Comparison of ENCODE assay signal across 8 cellular contexts in the genomic region with DNA sequence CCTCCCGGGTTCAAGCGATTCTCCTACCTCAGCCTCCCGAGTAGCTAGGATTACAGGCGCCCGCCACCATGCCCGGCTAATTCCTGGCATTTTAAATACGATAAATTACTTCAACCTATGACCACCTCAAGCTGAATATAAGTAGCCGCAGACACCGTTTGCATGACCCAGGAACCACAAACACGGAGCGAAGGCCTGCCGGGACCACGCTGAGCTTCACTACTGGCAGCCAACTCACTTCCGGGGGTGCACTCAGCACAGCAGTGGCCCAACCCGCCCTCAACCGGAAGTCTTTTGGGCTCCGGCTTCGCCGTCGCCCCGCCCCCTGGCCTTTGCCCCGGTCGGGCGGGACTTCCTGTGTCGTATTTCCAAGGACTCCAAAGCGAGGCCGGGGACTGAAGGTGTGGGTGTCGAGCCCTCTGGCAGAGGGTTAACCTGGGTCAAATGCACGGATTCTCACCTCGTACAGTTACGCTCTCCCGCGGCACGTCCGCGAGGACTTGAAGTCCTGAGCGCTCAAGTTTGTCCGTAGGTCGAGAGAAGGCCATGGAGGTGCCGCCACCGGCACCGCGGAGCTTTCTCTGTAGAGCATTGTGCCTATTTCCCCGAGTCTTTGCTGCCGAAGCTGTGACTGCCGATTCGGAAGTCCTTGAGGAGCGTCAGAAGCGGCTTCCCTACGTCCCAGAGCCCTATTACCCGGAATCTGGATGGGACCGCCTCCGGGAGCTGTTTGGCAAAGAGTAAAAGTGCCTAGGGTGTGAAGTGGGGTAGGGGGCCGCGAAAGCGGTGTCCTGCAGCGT. TPM values are rescaled to one million over a fixed set of nuclear protein-coding genes. Genes with fewer than 3 reads are reported as not detected.
A peak's percentile ranks its signal among the peaks of the same experiment; 100 is the strongest.
DNase-seq lines count a peak whose midpoint lies in the region; ATAC-seq and TF ChIP-seq lines count a peak whose summit lies in the region.

A gene with protein sequence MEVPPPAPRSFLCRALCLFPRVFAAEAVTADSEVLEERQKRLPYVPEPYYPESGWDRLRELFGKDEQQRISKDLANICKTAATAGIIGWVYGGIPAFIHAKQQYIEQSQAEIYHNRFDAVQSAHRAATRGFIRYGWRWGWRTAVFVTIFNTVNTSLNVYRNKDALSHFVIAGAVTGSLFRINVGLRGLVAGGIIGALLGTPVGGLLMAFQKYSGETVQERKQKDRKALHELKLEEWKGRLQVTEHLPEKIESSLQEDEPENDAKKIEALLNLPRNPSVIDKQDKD (plus strand): TSS at position 360 of the 800 bp plus-strand sequence. CDS start 187 bp downstream, at position 547.

- peaks cover 25% of the 10 kb centered on the region for H3K4me1 ChIP-seq in upper lobe of right lung

- TF ChIP-seq CTCF in GM13977 (IDR thresholded peaks at IDR 0.05; ENCODE audit: extremely low read depth, insufficient read depth, missing control alignments) (no peak), upper lobe of right lung (IDR thresholded peaks at IDR 0.05) (no peak)

- peak; percentile 94 for DNase-seq in GM13977 (ENCODE audit: low spot score)
- DNase-seq in NCI-H1694 (lab: John Stamatoyannopoulos, UW): peak; percentile 89
- DNase-seq in amniotic stem cell (lab: John Stamatoyannopoulos, UW): peak; percentile 96
- peak; percentile 97 for DNase-seq in left cardiac atrium
- DNase-seq in posterior vena cava (ENCODE audit: low spot score): peak; percentile 99
- DNase-seq in upper lobe of right lung: peak; percentile 98

- intact Hi-C loops in left cardiac atrium (cut with DNase I) (loop anchor here in 1 of 2 donors (5.0 kb wide), 1 partner anchor 179 kb away; a partner anchor contains a TSS), posterior vena cava (cut with DNase I) (loop anchor here in 1 of 2 donors (5.0 to 10.0 kb wide), 2 partner anchors 186 to 1244 kb away; a partner anchor contains a TSS), upper lobe of right lung (cut with DNase I) (no loop called here)

- in situ Hi-C loops in GM13977 (cut with MboI; ENCODE audit: low pct_unique_long_range_greater_than_20kb, low sequenced_read_pairs, unreplicated experiment): no loop called here

- peaks cover 9% of the 10 kb centered on the region for H3K36me3 Mint-ChIP-seq in T-helper 1 cell treated with Interleukin-12 subunit alpha and Interleukin-12 subunit beta and Interleukin-4 antibody, amounts not matched to agents 30 μg/mL and 1 μg/mL, for 36 hours (ENCODE audit: low read depth)

- peaks cover 23% of the 10 kb centered on the region for H3K4me1 Mint-ChIP-seq in T-helper 1 cell treated with Interleukin-12 subunit alpha and Interleukin-12 subunit beta and Interleukin-4 antibody, amounts not matched to agents 30 μg/mL and 1 μg/mL, for 36 hours (ENCODE audit: low read depth)

- no peaks in the 10 kb centered on the region for H3K9me3 Mint-ChIP-seq in T-helper 1 cell treated with Interleukin-12 subunit alpha and Interleukin-12 subunit beta and Interleukin-4 antibody, amounts not matched to agents 30 μg/mL and 1 μg/mL, for 36 hours

- H3K4me3 ChIP-seq in upper lobe of right lung: peak within 1 kb of the TSS; percentile 91

- H3K27me3 ChIP-seq in upper lobe of right lung: no peaks in the 10 kb centered on the region

- H3K4me3 Mint-ChIP-seq in T-helper 1 cell treated with Interleukin-12 subunit alpha and Interleukin-12 subunit beta and Interleukin-4 antibody, amounts not matched to agents 30 μg/mL and 1 μg/mL, for 36 hours: peak within 1 kb of the TSS; percentile 96

- ATAC-seq in HG02884 (IDR thresholded peaks at IDR 0.05; ENCODE audit: unreplicated experiment) (peak; percentile 97), left cardiac atrium (peak; percentile 99 to 100), upper lobe of right lung (peak; percentile 99)

- no peaks in the 10 kb centered on the region for H3K27me3 Mint-ChIP-seq in T-helper 1 cell treated with Interleukin-12 subunit alpha and Interleukin-12 subunit beta and Interleukin-4 antibody, amounts not matched to agents 30 μg/mL and 1 μg/mL, for 36 hours (ENCODE audit: low read depth)

- peak within 1 kb of the TSS; percentile 97 for H3K27ac ChIP-seq in upper lobe of right lung

- H3K36me3 ChIP-seq in upper lobe of right lung: peaks cover 1% of the 10 kb centered on the region

- no peaks in the 10 kb centered on the region for H3K9me3 ChIP-seq in upper lobe of right lung

- peak within 1 kb of the TSS; percentile 99 for H3K27ac Mint-ChIP-seq in T-helper 1 cell treated with Interleukin-12 subunit alpha and Interleukin-12 subunit beta and Interleukin-4 antibody, amounts not matched to agents 30 μg/mL and 1 μg/mL, for 36 hours

RNA-seq across cellular contexts. Expression of the gene that starts here (rescaled TPM):
- total RNA-seq in left cardiac atrium: 100 to 1,000 TPM; 190 to 200 TPM
- total RNA-seq in posterior vena cava: 10 to 100 TPM; 74.9 to 79.3 TPM
- total RNA-seq in upper lobe of right lung: 94.1 TPM

Comparison
In these comparisons a context has a peak if more than half of its experiments do, and no peak if none do; other contexts are left out.
1. Peak in every context shown above with its lines: DNase-seq, ATAC-seq, H3K4me3 ChIP-seq and H3K27ac ChIP-seq.